19 cellular contexts compared by ENCODE assay signal in genomic region chr1:152577168-152577567, GRCh38. TPM values are rescaled to one million over a fixed set of nuclear protein-coding genes. Genes with fewer than 3 reads are reported as not detected.
DNase-seq lines count a peak whose midpoint lies in the region; ATAC-seq and TF ChIP-seq lines count a peak whose summit lies in the region.
"Had no signal": no experiment of that assay in that cellular context is flagged by ENCODE, and none has a peak within 500 bp of the region (broad histone marks: within the 10 kb centered on the region; RNA-seq: fewer than 3 reads in every experiment).

No MANE protein-coding gene starts in this region.

- in situ Hi-C loops in T47D (cut with HindIII; ENCODE audit: low pct_unique_long_range_greater_than_20kb, low sequenced_read_pairs), result no loop called here

- TF ChIP-seq CTCF in MCF 10A (IDR thresholded peaks at IDR 0.05; ENCODE audit: unreplicated experiment) (no peak), GM20000 (IDR thresholded peaks at IDR 0.05; ENCODE audit: extremely low read depth, missing control alignments) (no peak)

- H3K9me3 Mint-ChIP-seq in MCF 10A (ENCODE audit: unreplicated experiment), result no peaks in the 10 kb centered on the region
- H3K9me3 Mint-ChIP-seq in activated CD4-positive, alpha-beta memory T cell treated with anti-CD3 and anti-CD28 coated beads for 36 hours, result no peaks in the 10 kb centered on the region
- no peaks in the 10 kb centered on the region for H3K9me3 Mint-ChIP-seq in stimulated activated memory B cell treated with anti-CD40 and anti-IgM and Interleukin-4, amounts not matched to agents 10 μg/mL and 1 μg/mL and 100 μg/mL, for 72 hours
- H3K9me3 Mint-ChIP-seq: activated T-helper 2 cell treated with anti-CD3 and anti-CD28 coated beads, Interferon-gamma antibody, Interleukin-2, Interleukin-4, amounts not matched to agents 10 μg/mL and 5 μg/mL and 100 μg/mL, durations not matched to agents 14 hours and 24 hours and 36 hours; CD8-positive, alpha-beta T cell; effector memory CD8-positive, alpha-beta T cell had no signal

- peak; percentile 63 for ATAC-seq in HG02610 (IDR thresholded peaks at IDR 0.05; ENCODE audit: unreplicated experiment)
- peak; percentile 47 for ATAC-seq in stimulated activated memory B cell treated with anti-CD40 and anti-IgM and Interleukin-4, amounts not matched to agents 10 μg/mL and 1 μg/mL and 100 μg/mL, for 72 hours
- ATAC-seq: CD8-positive, alpha-beta T cell; effector memory CD8-positive, alpha-beta T cell; heart left ventricle; right cardiac atrium had no signal

- H3K27me3 Mint-ChIP-seq in MCF 10A (ENCODE audit: insufficient read depth, unreplicated experiment), result no peaks in the 10 kb centered on the region
- H3K27me3 Mint-ChIP-seq in activated CD4-positive, alpha-beta memory T cell treated with anti-CD3 and anti-CD28 coated beads for 36 hours, result peaks cover 33% of the 10 kb centered on the region
- peaks cover 52% of the 10 kb centered on the region for H3K27me3 Mint-ChIP-seq in stimulated activated memory B cell treated with anti-CD40 and anti-IgM and Interleukin-4, amounts not matched to agents 10 μg/mL and 1 μg/mL and 100 μg/mL, for 72 hours

- no TSS peak for BruUV-seq in MCF 10A (replicated peaks; lab: Mats Ljungman, UMichigan)

- peaks cover 12% of the 10 kb centered on the region for H3K4me1 Mint-ChIP-seq in MCF 10A (ENCODE audit: insufficient read depth, unreplicated experiment)
- no peaks in the 10 kb centered on the region for H3K4me1 Mint-ChIP-seq in activated CD4-positive, alpha-beta memory T cell treated with anti-CD3 and anti-CD28 coated beads for 36 hours (ENCODE audit: low read depth)
- no peaks in the 10 kb centered on the region for H3K4me1 Mint-ChIP-seq in stimulated activated memory B cell treated with anti-CD40 and anti-IgM and Interleukin-4, amounts not matched to agents 10 μg/mL and 1 μg/mL and 100 μg/mL, for 72 hours

- CTCF ChIA-PET in MCF 10A (lab: Yijun Ruan, JAX), result interaction anchor here (0.6 to 2.6 kb wide), 5 partner anchors 41 to 293 kb away, joined by 3 to 18 read pairs (median 3); partner anchors contain the start of gene LCE3A
- CTCF ChIA-PET in activated CD4-positive, alpha-beta memory T cell treated with anti-CD3 and anti-CD28 coated beads for 36 hours (lab: Charles Lee), result interaction anchor here (0.7 kb wide), 1 partner anchor 45 kb away, joined by 6 read pairs; the partner anchor contains the start of gene LCE3A

- H3K4me3 Mint-ChIP-seq in MCF 10A (ENCODE audit: unreplicated experiment), result no peak overlapping the region
- no peak overlapping the region for H3K4me3 Mint-ChIP-seq in activated CD4-positive, alpha-beta memory T cell treated with anti-CD3 and anti-CD28 coated beads for 36 hours
- no peak overlapping the region for H3K4me3 Mint-ChIP-seq in stimulated activated memory B cell treated with anti-CD40 and anti-IgM and Interleukin-4, amounts not matched to agents 10 μg/mL and 1 μg/mL and 100 μg/mL, for 72 hours
- H3K4me3 Mint-ChIP-seq: CD8-positive, alpha-beta T cell; effector memory CD8-positive, alpha-beta T cell had no signal

- POLR2A ChIA-PET in MCF 10A (lab: Yijun Ruan, JAX), result interaction anchor here (1.0 kb wide), 1 partner anchor 41 kb away, joined by 3 read pairs; no protein-coding TSS in a partner anchor
- POLR2A ChIA-PET in activated CD4-positive, alpha-beta memory T cell treated with anti-CD3 and anti-CD28 coated beads for 36 hours (lab: Charles Lee), result interaction anchor here (0.6 kb wide), 1 partner anchor 49 kb away, joined by 4 read pairs; no protein-coding TSS in a partner anchor

- no peaks in the 10 kb centered on the region for H3K36me3 Mint-ChIP-seq in MCF 10A (ENCODE audit: insufficient read depth, unreplicated experiment)
- no peaks in the 10 kb centered on the region for H3K36me3 Mint-ChIP-seq in activated CD4-positive, alpha-beta memory T cell treated with anti-CD3 and anti-CD28 coated beads for 36 hours
- no peaks in the 10 kb centered on the region for H3K36me3 Mint-ChIP-seq in stimulated activated memory B cell treated with anti-CD40 and anti-IgM and Interleukin-4, amounts not matched to agents 10 μg/mL and 1 μg/mL and 100 μg/mL, for 72 hours
- H3K36me3 Mint-ChIP-seq: CD8-positive, alpha-beta T cell had no signal

- H3K27ac Mint-ChIP-seq in MCF 10A (ENCODE audit: low read depth, unreplicated experiment), result no peak overlapping the region
- H3K27ac Mint-ChIP-seq in activated CD4-positive, alpha-beta memory T cell treated with anti-CD3 and anti-CD28 coated beads for 36 hours, result no peak overlapping the region
- H3K27ac Mint-ChIP-seq in stimulated activated memory B cell treated with anti-CD40 and anti-IgM and Interleukin-4, amounts not matched to agents 10 μg/mL and 1 μg/mL and 100 μg/mL, for 72 hours, result no peak overlapping the region
- H3K27ac Mint-ChIP-seq: activated T-helper 2 cell treated with anti-CD3 and anti-CD28 coated beads, Interferon-gamma antibody, Interleukin-2, Interleukin-4, amounts not matched to agents 10 μg/mL and 5 μg/mL and 100 μg/mL, durations not matched to agents 14 hours and 24 hours and 36 hours; CD8-positive, alpha-beta T cell; effector memory CD8-positive, alpha-beta T cell had no signal

- intact Hi-C loops in MCF 10A (cut with micrococcal nuclease), result no loop called here
- intact Hi-C loops in activated CD4-positive, alpha-beta memory T cell treated with anti-CD3 and anti-CD28 coated beads for 36 hours (cut with micrococcal nuclease), result loop anchor here (2.0 kb wide), 1 partner anchor 46 kb away; the partner anchor contains the start of gene LCE3A

- DNase-seq in T47D (ENCODE audit: low read depth in 1 of 2, low spot score in 1 of 2) (peak; percentile 1 to 2), MCF 10A (ENCODE audit: unreplicated experiment) (no peak), GM20000 (ENCODE audit: low spot score) (no peak), T1000 (lab: John Stamatoyannopoulos, UW) (no peak), NCI-H1105 treated with DMSO at 0.1 percent for 48 hours (lab: John Stamatoyannopoulos, UW) (no peak)
- peak; percentile 48 for DNase-seq in activated CD4-positive, alpha-beta memory T cell treated with anti-CD3 and anti-CD28 coated beads for 36 hours
- DNase-seq: CD8-positive, alpha-beta T cell; DMS53; effector memory CD8-positive, alpha-beta T cell; heart left ventricle; NCI-H146; NCI-H446; occipital lobe; right cardiac atrium had no signal

RNA-seq across cellular contexts. Expression of gene LCE3D, which starts 3.1 kb away (rescaled TPM):
- 0.75 TPM in 1 of 2 replicates, not detected in the other for total RNA-seq in MCF 10A (2022)
- not detected for total RNA-seq in activated CD4-positive, alpha-beta memory T cell treated with anti-CD3 and anti-CD28 coated beads for 36 hours
- total RNA-seq: activated T-helper 2 cell treated with anti-CD3 and anti-CD28 coated beads, Interferon-gamma antibody, Interleukin-2, Interleukin-4, amounts not matched to agents 10 μg/mL and 5 μg/mL and 100 μg/mL, durations not matched to agents 14 hours and 24 hours and 36 hours; CD8-positive, alpha-beta T cell; heart left ventricle; occipital lobe; right cardiac atrium; subcutaneous adipose tissue had no signal

RNA-seq across cellular contexts. Expression of gene LCE3E, which starts 10.6 kb away (rescaled TPM):
- total RNA-seq in MCF 10A (2022), result not detected in 2 replicates
- total RNA-seq in activated CD4-positive, alpha-beta memory T cell treated with anti-CD3 and anti-CD28 coated beads for 36 hours, result not detected
- total RNA-seq: activated T-helper 2 cell treated with anti-CD3 and anti-CD28 coated beads, Interferon-gamma antibody, Interleukin-2, Interleukin-4, amounts not matched to agents 10 μg/mL and 5 μg/mL and 100 μg/mL, durations not matched to agents 14 hours and 24 hours and 36 hours; CD8-positive, alpha-beta T cell; heart left ventricle; occipital lobe; right cardiac atrium; subcutaneous adipose tissue had no signal

RNA-seq across cellular contexts. Expression of gene LCE3C, which starts 22.9 kb away (rescaled TPM):
- total RNA-seq in MCF 10A (2022), result not detected in 2 replicates
- total RNA-seq in activated CD4-positive, alpha-beta memory T cell treated with anti-CD3 and anti-CD28 coated beads for 36 hours, result not detected
- total RNA-seq: activated T-helper 2 cell treated with anti-CD3 and anti-CD28 coated beads, Interferon-gamma antibody, Interleukin-2, Interleukin-4, amounts not matched to agents 10 μg/mL and 5 μg/mL and 100 μg/mL, durations not matched to agents 14 hours and 24 hours and 36 hours; CD8-positive, alpha-beta T cell; heart left ventricle; lower leg skin; occipital lobe; right cardiac atrium; subcutaneous adipose tissue had no signal

RNA-seq across cellular contexts. Expression of gene LCE3B, which starts 36.4 kb away (rescaled TPM):
- not detected in 2 replicates for total RNA-seq in MCF 10A (2022)
- total RNA-seq in activated CD4-positive, alpha-beta memory T cell treated with anti-CD3 and anti-CD28 coated beads for 36 hours, result not detected
- total RNA-seq: activated T-helper 2 cell treated with anti-CD3 and anti-CD28 coated beads, Interferon-gamma antibody, Interleukin-2, Interleukin-4, amounts not matched to agents 10 μg/mL and 5 μg/mL and 100 μg/mL, durations not matched to agents 14 hours and 24 hours and 36 hours; CD8-positive, alpha-beta T cell; heart left ventricle; lower leg skin; occipital lobe; right cardiac atrium; subcutaneous adipose tissue had no signal

RNA-seq across cellular contexts. Expression of gene LCE3A, which starts 45.7 kb away (rescaled TPM):
- not detected in 2 replicates for total RNA-seq in MCF 10A (2022)
- not detected for total RNA-seq in activated CD4-positive, alpha-beta memory T cell treated with anti-CD3 and anti-CD28 coated beads for 36 hours
- total RNA-seq: activated T-helper 2 cell treated with anti-CD3 and anti-CD28 coated beads, Interferon-gamma antibody, Interleukin-2, Interleukin-4, amounts not matched to agents 10 μg/mL and 5 μg/mL and 100 μg/mL, durations not matched to agents 14 hours and 24 hours and 36 hours; CD8-positive, alpha-beta T cell; heart left ventricle; lower leg skin; occipital lobe; right cardiac atrium; subcutaneous adipose tissue had no signal

Comparison
In these comparisons a context has a peak if more than half of its experiments do, and no peak if none do; other contexts are left out.
1. DNase-seq: peak in T47D (2 of 2) and activated CD4-positive, alpha-beta memory T cell treated with anti-CD3 and anti-CD28 coated beads for 36 hours (single experiment); none in MCF 10A (single experiment), GM20000 (single experiment), T1000 (single experiment) and NCI-H1105 treated with DMSO at 0.1 percent for 48 hours (single experiment).